In the genomic region with DNA sequence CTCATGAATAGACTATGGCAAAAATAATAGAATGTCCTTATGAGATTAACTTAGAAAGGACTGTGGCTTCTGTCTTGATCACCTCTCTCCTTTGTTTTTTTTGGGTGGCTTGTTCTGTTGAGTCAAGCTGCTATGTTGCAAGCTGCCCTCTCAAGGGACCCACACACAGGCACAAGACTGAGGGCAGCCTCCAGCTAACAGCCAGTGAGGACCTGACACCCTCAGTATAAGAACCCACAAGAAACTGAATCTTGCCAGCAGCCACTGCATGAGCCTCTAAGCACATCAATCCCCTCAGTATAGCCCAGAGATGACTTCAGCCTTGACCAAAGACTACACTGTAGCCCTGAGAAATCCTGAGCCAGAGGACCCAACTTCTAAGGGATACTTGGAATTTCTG, we compare ENCODE assay signal across 7 cellular contexts.
"Had no signal": no experiment of that assay in that cellular context is flagged by ENCODE, and none has a peak within 500 bp of the region (broad histone marks: within the 10 kb centered on the region; RNA-seq: fewer than 3 reads in every experiment).

No MANE protein-coding gene starts in this region.

- H3K27ac ChIP-seq: HL-60 had no signal

- H3K4me3 Mint-ChIP-seq: GM23338, H9, IgD-negative memory B cell had no signal

- H2AFZ ChIP-seq: GM23338 had no signal

- ATAC-seq: GM23338, HepG2 had no signal

- H3K4me3 ChIP-seq: GM23338 had no signal

- H3K4me1 Mint-ChIP-seq: IgD-negative memory B cell had no signal

- H3K36me3 Mint-ChIP-seq: IgD-negative memory B cell had no signal

- H3K4me2 ChIP-seq: GM23338 had no signal

- H3K9me3 Mint-ChIP-seq: GM23338, H9 had no signal

- H3K27ac Mint-ChIP-seq: GM23338, H9, IgD-negative memory B cell had no signal

- DNase-seq: H9, HCEC 1CT, KBM-7 had no signal
